In the genomic region with DNA sequence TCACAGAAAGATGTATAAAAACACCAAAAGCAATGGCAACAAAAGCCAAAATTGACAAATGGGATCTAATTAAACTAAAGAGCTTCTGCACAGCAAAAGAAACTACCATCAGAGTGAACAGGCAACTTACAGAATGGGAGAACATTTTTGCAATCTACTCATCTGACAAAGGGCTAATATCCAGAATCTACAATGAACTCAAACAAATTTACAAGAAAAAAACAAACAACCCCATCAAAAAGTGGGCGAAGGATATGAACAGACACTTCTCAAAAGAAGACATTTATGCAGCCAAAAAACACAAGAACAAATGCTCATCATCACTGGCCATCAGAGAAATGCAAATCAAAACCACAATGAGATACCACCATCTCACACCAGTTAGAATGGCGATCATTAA, we compare ENCODE assay signal across 1 cellular context.
DNase-seq lines count a peak whose midpoint lies in the region; ATAC-seq, FAIRE-seq and TF ChIP-seq lines count a peak whose summit lies in the region.
"Not testable (repeated sequence)": the region's sequence is repeated elsewhere in the genome, so short reads cannot be mapped to it uniquely, and the experiment has no call there.

No MANE protein-coding gene starts in this region.

- H2AFZ ChIP-seq in K562 (ENCODE audit: low read depth, low read length): not testable (repeated sequence)

- in situ Hi-C loops in K562 (cut with MboI): not testable (repeated sequence)

- not testable (repeated sequence) for H3K27me3 ChIP-seq in K562 (ENCODE audit: control insufficient read depth in 2 of 2, insufficient read depth in 2 of 2, low read length in 2 of 2)

- not testable (repeated sequence) for TF ChIP-seq CTCF in K562 (IDR thresholded peaks at IDR 0.05 in 2 of 3, conservative IDR thresholded peaks at IDR 0.05 in 1 of 3; ENCODE audit: insufficient read depth in 2 of 3, low read depth in 1 of 3, low read length in 3 of 3)

- intact Hi-C loops in K562 (cut with micrococcal nuclease): not testable (repeated sequence)

- H3K9me3 ChIP-seq in K562 (replicated peaks; ENCODE audit: control insufficient read depth, insufficient read depth, low read depth, low read length): not testable (repeated sequence)

- not testable (repeated sequence) for TF ChIP-seq EP300 in K562 (IDR thresholded peaks at IDR 0.05; ENCODE audit: low read length)

- DNase-seq in K562 (ENCODE audit: extremely low read depth in 1 of 4, low spot score in 3 of 4): not testable (repeated sequence)

- WGBS in K562 (ENCODE audit: insufficient coverage, low coverage, missing lambda C conversion rate): 30% methylated on average over 1 of the region's 2 CpGs

- not testable (repeated sequence) for TF ChIP-seq RAD21 in K562 (CRISPR knock-in tag; conservative IDR thresholded peaks at IDR 0.05 in 1 of 2, IDR thresholded peaks at IDR 0.05 in 1 of 2)

- CTCF ChIA-PET in K562 (lab: Yijun Ruan, JAX; ENCODE audit: low intra/inter-chr PET ratio): not testable (repeated sequence)

- not testable (repeated sequence) for FAIRE-seq in K562 (lab: Jason Lieb, UNC)

- H3K79me2 ChIP-seq in K562 (ENCODE audit: control insufficient read depth, insufficient read depth, low read length): peaks cover 94% of the 10 kb centered on the region

- H3K9me1 ChIP-seq in K562 (ENCODE audit: control insufficient read depth, insufficient read depth, low read length): not testable (repeated sequence)

- H4K20me1 ChIP-seq in K562 (replicated peaks; ENCODE audit: control insufficient read depth, insufficient read depth, low read length): not testable (repeated sequence)

- H3K27ac ChIP-seq in K562 (ENCODE audit: extremely low read depth, low read depth, low read length): peak overlapping the region; percentile 88; the same call in 1 of the 3 replicates

- H3K36me3 ChIP-seq in K562 (ENCODE audit: control insufficient read depth, insufficient read depth, low read length): not testable (repeated sequence)

- not testable (repeated sequence) for H3K9ac ChIP-seq in K562 (ENCODE audit: insufficient read depth in 1 of 2, low read depth in 2 of 2, low read length in 2 of 2)

- TF ChIP-seq POLR2A in K562 (conservative IDR thresholded peaks at IDR 0.05): not testable (repeated sequence)

- not testable (repeated sequence) for BruUV-seq in K562 (replicated peaks; lab: Mats Ljungman, UMichigan)

- H3K4me2 ChIP-seq in K562 (ENCODE audit: insufficient read depth, low read length): not testable (repeated sequence)

- POLR2A ChIA-PET in K562 (lab: Yijun Ruan, JAX): not testable (repeated sequence)

- not testable (repeated sequence) for ATAC-seq in K562

- H3K4me3 ChIP-seq in K562: not testable (repeated sequence)

- not testable (repeated sequence) for H3K4me1 ChIP-seq in K562 (replicated peaks in 1 of 2; ENCODE audit: control insufficient read depth in 2 of 2, insufficient read depth in 2 of 2, low read length in 2 of 2)

TF ChIP-seq in K562, 482 proteins besides CTCF, POLR2A, EP300 and RAD21:
- TF ChIP-seq, protein P1, sequence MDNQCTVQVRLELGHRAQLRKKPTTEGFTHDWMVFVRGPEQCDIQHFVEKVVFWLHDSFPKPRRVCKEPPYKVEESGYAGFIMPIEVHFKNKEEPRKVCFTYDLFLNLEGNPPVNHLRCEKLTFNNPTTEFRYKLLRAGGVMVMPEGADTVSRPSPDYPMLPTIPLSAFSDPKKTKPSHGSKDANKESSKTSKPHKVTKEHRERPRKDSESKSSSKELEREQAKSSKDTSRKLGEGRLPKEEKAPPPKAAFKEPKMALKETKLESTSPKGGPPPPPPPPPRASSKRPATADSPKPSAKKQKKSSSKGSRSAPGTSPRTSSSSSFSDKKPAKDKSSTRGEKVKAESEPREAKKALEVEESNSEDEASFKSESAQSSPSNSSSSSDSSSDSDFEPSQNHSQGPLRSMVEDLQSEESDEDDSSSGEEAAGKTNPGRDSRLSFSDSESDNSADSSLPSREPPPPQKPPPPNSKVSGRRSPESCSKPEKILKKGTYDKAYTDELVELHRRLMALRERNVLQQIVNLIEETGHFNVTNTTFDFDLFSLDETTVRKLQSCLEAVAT (IDR thresholded peaks at IDR 0.05): peak; percentile 23 to 79
- 0 out of 2 replicates have a peak, but pooled peaks have one; percentile 20 for TF ChIP-seq ADNP (tag; IDR thresholded peaks at IDR 0.05)
- peak in 1 of 2 experiments; percentile 94 for TF ChIP-seq AFF1 (IDR thresholded peaks at IDR 0.05; ENCODE audit: low read depth in 1 of 2, partially characterized antibody in 2 of 2)
